Comparison of ENCODE assay signal across 1 cellular context in the genomic region with DNA sequence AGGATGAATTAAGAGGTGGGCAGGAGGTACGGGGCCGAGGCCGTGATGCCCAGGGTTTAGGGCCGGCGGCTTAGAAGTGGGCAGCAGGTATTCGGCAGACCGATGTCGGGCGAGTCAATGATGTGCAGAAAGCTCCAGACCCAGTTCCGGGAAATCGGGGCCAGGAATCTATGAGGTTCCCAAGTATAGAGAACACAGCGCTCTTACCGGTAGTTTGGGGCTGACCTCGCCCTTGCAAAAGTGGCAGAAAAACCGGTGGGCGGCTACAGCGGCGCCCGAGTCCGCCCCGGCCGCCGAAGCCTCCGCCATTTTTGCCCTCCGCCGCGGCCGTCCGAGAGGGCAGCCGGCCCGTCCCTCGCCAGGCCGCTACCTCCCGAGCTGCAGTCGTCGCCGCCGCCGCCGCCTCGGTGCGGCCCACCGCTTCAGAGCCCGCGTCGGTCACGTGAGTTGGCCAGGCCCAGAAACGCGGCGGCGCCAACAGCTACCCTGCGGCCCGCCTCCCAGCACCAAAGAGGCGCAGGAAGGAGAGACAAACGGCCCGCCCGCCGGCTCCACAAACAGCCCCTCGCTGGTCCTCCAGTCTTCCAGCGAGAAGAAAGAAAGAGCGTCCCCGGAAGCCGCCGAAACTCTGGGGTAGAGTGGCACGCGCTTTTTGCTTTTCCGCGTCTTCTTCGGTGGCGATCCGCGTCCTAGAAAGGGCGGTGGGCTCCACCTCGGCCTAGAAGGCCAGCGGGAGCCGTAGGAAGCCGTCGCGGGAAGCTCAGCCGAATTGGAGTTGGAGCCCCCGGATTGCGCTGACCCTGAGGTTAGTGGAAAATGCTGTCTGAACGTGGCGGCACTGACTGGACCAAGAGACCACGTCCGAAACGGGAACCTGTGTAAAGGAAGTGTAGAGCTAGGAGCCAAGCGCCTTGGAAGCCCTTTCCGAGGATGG.
A peak's percentile ranks its signal among the peaks of the same experiment; 100 is the strongest.
TF ChIP-seq lines count a peak whose summit lies in the region.

A gene with protein sequence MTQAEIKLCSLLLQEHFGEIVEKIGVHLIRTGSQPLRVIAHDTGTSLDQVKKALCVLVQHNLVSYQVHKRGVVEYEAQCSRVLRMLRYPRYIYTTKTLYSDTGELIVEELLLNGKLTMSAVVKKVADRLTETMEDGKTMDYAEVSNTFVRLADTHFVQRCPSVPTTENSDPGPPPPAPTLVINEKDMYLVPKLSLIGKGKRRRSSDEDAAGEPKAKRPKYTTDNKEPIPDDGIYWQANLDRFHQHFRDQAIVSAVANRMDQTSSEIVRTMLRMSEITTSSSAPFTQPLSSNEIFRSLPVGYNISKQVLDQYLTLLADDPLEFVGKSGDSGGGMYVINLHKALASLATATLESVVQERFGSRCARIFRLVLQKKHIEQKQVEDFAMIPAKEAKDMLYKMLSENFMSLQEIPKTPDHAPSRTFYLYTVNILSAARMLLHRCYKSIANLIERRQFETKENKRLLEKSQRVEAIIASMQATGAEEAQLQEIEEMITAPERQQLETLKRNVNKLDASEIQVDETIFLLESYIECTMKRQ (plus strand): TSS at position 636 of the 934 bp plus-strand sequence. CDS start 1,577 bp downstream, outside the sequence.
A gene (minus strand): TSS at position 531 of the 934 bp plus-strand sequence. CDS start 222 bp downstream, at position 309.

TF ChIP-seq in HepG2, 621 proteins besides CTCF, POLR2A, EP300 and RAD21 (continued from another document and continues in another):
- TF ChIP-seq, protein P1, sequence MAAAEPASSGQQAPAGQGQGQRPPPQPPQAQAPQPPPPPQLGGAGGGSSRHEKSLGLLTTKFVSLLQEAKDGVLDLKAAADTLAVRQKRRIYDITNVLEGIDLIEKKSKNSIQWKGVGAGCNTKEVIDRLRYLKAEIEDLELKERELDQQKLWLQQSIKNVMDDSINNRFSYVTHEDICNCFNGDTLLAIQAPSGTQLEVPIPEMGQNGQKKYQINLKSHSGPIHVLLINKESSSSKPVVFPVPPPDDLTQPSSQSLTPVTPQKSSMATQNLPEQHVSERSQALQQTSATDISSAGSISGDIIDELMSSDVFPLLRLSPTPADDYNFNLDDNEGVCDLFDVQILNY (CRISPR knock-in tag; conservative IDR thresholded peaks at IDR 0.05), result no peak
- TF ChIP-seq, protein P2, sequence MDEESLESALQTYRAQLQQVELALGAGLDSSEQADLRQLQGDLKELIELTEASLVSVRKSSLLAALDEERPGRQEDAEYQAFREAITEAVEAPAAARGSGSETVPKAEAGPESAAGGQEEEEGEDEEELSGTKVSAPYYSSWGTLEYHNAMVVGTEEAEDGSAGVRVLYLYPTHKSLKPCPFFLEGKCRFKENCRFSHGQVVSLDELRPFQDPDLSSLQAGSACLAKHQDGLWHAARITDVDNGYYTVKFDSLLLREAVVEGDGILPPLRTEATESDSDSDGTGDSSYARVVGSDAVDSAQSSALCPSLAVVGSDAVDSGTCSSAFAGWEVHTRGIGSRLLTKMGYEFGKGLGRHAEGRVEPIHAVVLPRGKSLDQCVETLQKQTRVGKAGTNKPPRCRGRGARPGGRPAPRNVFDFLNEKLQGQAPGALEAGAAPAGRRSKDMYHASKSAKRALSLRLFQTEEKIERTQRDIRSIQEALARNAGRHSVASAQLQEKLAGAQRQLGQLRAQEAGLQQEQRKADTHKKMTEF (CRISPR knock-in tag; IDR thresholded peaks at IDR 0.05), result peak; percentile 88
- TF ChIP-seq, protein P3, sequence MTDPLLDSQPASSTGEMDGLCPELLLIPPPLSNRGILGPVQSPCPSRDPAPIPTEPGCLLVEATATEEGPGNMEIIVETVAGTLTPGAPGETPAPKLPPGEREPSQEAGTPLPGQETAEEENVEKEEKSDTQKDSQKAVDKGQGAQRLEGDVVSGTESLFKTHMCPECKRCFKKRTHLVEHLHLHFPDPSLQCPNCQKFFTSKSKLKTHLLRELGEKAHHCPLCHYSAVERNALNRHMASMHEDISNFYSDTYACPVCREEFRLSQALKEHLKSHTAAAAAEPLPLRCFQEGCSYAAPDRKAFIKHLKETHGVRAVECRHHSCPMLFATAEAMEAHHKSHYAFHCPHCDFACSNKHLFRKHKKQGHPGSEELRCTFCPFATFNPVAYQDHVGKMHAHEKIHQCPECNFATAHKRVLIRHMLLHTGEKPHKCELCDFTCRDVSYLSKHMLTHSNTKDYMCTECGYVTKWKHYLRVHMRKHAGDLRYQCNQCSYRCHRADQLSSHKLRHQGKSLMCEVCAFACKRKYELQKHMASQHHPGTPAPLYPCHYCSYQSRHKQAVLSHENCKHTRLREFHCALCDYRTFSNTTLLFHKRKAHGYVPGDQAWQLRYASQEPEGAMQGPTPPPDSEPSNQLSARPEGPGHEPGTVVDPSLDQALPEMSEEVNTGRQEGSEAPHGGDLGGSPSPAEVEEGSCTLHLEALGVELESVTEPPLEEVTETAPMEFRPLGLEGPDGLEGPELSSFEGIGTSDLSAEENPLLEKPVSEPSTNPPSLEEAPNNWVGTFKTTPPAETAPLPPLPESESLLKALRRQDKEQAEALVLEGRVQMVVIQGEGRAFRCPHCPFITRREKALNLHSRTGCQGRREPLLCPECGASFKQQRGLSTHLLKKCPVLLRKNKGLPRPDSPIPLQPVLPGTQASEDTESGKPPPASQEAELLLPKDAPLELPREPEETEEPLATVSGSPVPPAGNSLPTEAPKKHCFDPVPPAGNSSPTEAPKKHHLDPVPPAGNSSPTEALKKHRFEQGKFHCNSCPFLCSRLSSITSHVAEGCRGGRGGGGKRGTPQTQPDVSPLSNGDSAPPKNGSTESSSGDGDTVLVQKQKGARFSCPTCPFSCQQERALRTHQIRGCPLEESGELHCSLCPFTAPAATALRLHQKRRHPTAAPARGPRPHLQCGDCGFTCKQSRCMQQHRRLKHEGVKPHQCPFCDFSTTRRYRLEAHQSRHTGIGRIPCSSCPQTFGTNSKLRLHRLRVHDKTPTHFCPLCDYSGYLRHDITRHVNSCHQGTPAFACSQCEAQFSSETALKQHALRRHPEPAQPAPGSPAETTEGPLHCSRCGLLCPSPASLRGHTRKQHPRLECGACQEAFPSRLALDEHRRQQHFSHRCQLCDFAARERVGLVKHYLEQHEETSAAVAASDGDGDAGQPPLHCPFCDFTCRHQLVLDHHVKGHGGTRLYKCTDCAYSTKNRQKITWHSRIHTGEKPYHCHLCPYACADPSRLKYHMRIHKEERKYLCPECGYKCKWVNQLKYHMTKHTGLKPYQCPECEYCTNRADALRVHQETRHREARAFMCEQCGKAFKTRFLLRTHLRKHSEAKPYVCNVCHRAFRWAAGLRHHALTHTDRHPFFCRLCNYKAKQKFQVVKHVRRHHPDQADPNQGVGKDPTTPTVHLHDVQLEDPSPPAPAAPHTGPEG (CRISPR knock-in tag; IDR thresholded peaks at IDR 0.05), result peak; percentile 69
- TF ChIP-seq, protein P4, sequence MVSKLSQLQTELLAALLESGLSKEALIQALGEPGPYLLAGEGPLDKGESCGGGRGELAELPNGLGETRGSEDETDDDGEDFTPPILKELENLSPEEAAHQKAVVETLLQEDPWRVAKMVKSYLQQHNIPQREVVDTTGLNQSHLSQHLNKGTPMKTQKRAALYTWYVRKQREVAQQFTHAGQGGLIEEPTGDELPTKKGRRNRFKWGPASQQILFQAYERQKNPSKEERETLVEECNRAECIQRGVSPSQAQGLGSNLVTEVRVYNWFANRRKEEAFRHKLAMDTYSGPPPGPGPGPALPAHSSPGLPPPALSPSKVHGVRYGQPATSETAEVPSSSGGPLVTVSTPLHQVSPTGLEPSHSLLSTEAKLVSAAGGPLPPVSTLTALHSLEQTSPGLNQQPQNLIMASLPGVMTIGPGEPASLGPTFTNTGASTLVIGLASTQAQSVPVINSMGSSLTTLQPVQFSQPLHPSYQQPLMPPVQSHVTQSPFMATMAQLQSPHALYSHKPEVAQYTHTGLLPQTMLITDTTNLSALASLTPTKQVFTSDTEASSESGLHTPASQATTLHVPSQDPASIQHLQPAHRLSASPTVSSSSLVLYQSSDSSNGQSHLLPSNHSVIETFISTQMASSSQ (IDR thresholded peaks at IDR 0.05; ENCODE audit: low read depth), result no peak
- TF ChIP-seq, protein P4 (CRISPR knock-in tag; IDR thresholded peaks at IDR 0.05; ENCODE audit: borderline replicate concordance), result 0 out of 2 replicates have a peak, but pooled peaks have one; percentile 37
- TF ChIP-seq, protein P5, sequence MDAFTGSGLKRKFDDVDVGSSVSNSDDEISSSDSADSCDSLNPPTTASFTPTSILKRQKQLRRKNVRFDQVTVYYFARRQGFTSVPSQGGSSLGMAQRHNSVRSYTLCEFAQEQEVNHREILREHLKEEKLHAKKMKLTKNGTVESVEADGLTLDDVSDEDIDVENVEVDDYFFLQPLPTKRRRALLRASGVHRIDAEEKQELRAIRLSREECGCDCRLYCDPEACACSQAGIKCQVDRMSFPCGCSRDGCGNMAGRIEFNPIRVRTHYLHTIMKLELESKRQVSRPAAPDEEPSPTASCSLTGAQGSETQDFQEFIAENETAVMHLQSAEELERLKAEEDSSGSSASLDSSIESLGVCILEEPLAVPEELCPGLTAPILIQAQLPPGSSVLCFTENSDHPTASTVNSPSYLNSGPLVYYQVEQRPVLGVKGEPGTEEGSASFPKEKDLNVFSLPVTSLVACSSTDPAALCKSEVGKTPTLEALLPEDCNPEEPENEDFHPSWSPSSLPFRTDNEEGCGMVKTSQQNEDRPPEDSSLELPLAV (CRISPR knock-in tag; conservative IDR thresholded peaks at IDR 0.05; ENCODE audit: low read depth), result no peak
- TF ChIP-seq, protein P6, sequence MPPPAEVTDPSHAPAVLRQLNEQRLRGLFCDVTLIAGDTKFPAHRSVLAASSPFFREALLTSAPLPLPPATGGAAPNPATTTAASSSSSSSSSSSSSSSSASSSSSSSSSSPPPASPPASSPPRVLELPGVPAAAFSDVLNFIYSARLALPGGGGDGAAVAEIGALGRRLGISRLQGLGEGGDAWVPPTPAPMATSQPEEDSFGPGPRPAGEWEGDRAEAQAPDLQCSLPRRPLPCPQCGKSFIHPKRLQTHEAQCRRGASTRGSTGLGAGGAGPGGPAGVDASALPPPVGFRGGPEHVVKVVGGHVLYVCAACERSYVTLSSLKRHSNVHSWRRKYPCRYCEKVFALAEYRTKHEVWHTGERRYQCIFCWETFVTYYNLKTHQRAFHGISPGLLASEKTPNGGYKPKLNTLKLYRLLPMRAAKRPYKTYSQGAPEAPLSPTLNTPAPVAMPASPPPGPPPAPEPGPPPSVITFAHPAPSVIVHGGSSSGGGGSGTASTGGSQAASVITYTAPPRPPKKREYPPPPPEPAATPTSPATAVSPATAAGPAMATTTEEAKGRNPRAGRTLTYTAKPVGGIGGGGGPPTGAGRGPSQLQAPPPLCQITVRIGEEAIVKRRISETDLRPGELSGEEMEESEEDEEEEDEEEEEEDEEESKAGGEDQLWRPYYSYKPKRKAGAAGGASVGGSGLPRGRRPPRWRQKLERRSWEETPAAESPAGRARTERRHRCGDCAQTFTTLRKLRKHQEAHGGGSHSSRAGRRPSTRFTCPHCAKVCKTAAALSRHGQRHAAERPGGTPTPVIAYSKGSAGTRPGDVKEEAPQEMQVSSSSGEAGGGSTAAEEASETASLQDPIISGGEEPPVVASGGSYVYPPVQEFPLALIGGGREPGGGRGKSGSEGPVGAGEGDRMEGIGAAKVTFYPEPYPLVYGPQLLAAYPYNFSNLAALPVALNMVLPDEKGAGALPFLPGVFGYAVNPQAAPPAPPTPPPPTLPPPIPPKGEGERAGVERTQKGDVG (CRISPR knock-in tag; IDR thresholded peaks at IDR 0.05; ENCODE audit: borderline replicate concordance), result no peak
- TF ChIP-seq DMAP1 (CRISPR knock-in tag; IDR thresholded peaks at IDR 0.05) (peak; percentile 97), GATAD2A (CRISPR knock-in tag; IDR thresholded peaks at IDR 0.05) (peak; percentile 54), DR1 (CRISPR knock-in tag; IDR thresholded peaks at IDR 0.05) (peak; percentile 82; the same call in 1 of the 2 replicates), SRF (IDR thresholded peaks at IDR 0.05; ENCODE audit: low read depth, low read length) (no peak), SIN3B (IDR thresholded peaks at IDR 0.05; ENCODE audit: low read length) (no peak), CEBPG (CRISPR knock-in tag; IDR thresholded peaks at IDR 0.05) (no peak), PTBP1 (IDR thresholded peaks at IDR 0.05; ENCODE audit: low read depth, low read length, poor library complexity, severe bottlenecking) (no peak), ZNF780A (CRISPR knock-in tag; IDR thresholded peaks at IDR 0.05) (no peak)
- TF ChIP-seq, protein P7, sequence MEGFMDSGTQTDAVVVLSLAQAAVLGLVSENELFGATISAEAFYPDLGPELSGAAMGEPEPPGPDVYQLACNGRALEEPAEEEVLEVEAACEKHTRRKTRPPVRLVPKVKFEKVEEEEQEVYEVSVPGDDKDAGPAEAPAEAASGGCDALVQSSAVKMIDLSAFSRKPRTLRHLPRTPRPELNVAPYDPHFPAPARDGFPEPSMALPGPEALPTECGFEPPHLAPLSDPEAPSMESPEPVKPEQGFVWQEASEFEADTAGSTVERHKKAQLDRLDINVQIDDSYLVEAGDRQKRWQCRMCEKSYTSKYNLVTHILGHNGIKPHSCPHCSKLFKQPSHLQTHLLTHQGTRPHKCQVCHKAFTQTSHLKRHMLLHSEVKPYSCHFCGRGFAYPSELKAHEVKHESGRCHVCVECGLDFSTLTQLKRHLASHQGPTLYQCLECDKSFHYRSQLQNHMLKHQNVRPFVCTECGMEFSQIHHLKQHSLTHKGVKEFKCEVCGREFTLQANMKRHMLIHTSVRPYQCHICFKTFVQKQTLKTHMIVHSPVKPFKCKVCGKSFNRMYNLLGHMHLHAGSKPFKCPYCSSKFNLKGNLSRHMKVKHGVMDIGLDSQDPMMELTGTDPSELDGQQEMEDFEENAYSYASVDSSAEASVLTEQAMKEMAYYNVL (CRISPR knock-in tag; IDR thresholded peaks at IDR 0.05; ENCODE audit: borderline replicate concordance), result peak; percentile 44; the same call in 1 of the 2 replicates
- TF ChIP-seq, protein P8, sequence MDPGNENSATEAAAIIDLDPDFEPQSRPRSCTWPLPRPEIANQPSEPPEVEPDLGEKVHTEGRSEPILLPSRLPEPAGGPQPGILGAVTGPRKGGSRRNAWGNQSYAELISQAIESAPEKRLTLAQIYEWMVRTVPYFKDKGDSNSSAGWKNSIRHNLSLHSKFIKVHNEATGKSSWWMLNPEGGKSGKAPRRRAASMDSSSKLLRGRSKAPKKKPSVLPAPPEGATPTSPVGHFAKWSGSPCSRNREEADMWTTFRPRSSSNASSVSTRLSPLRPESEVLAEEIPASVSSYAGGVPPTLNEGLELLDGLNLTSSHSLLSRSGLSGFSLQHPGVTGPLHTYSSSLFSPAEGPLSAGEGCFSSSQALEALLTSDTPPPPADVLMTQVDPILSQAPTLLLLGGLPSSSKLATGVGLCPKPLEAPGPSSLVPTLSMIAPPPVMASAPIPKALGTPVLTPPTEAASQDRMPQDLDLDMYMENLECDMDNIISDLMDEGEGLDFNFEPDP (CRISPR knock-in tag; conservative IDR thresholded peaks at IDR 0.05), result no peak
